ENCODE assay signal across 1 cellular context in genomic region chr12:131861261-131862083, GRCh38.
TF ChIP-seq lines count a peak whose summit lies in the region.

No MANE protein-coding gene starts in this region.

TF ChIP-seq in K562, 482 proteins besides CTCF, POLR2A, EP300 and RAD21:
- no peak for TF ChIP-seq ZNF76 (CRISPR knock-in tag; IDR thresholded peaks at IDR 0.05; ENCODE audit: borderline replicate concordance)
- no peak for TF ChIP-seq NR4A1 (CRISPR knock-in tag; IDR thresholded peaks at IDR 0.05)
- TF ChIP-seq NR4A1 (tag; IDR thresholded peaks at IDR 0.05): 0 out of 2 replicates have a peak, but pooled peaks have one; percentile 13
- TF ChIP-seq ZBTB33 (CRISPR knock-in tag; IDR thresholded peaks at IDR 0.05): peak; percentile 80; the same call in 1 of the 2 replicates
- TF ChIP-seq ZNF121 (CRISPR knock-in tag; conservative IDR thresholded peaks at IDR 0.05): peak; percentile 77
- TF ChIP-seq CBX1 (IDR thresholded peaks at IDR 0.05; ENCODE audit: low read depth): peak; percentile 54; the same call in 1 of the 2 replicates
- TF ChIP-seq JUN (IDR thresholded peaks at IDR 0.05; ENCODE audit: borderline replicate concordance, low read depth, low read length): no peak
- TF ChIP-seq JUN (CRISPR knock-in tag; IDR thresholded peaks at IDR 0.05; ENCODE audit: borderline replicate concordance): 0 out of 2 replicates have a peak, but pooled peaks have one; percentile 19
- TF ChIP-seq FOXK2 (conservative IDR thresholded peaks at IDR 0.05 in 1 of 2, IDR thresholded peaks at IDR 0.05 in 1 of 2; ENCODE audit: low read depth in 2 of 2): no peak
- peak; percentile 33 to 48; a peak in 3 of 4 replicates for TF ChIP-seq KDM1A (IDR thresholded peaks at IDR 0.05)
- no peak for TF ChIP-seq LCOR (CRISPR knock-in tag; IDR thresholded peaks at IDR 0.05)
- no peak for TF ChIP-seq NBN (IDR thresholded peaks at IDR 0.05; ENCODE audit: low read depth)
- TF ChIP-seq DMBX1 (CRISPR knock-in tag; IDR thresholded peaks at IDR 0.05; ENCODE audit: borderline replicate concordance): no peak
- TF ChIP-seq NR2C1 (IDR thresholded peaks at IDR 0.05): no peak
- TF ChIP-seq NR2C1 (tag; IDR thresholded peaks at IDR 0.05): 0 out of 2 replicates have a peak, but pooled peaks have one; percentile 7
- 0 out of 2 replicates have a peak, but pooled peaks have one; percentile 1 for TF ChIP-seq PTTG1 (tag; IDR thresholded peaks at IDR 0.05; ENCODE audit: low read depth)
- TF ChIP-seq ZNF12 (CRISPR knock-in tag; IDR thresholded peaks at IDR 0.05): no peak
- no peak for TF ChIP-seq MTA2 (IDR thresholded peaks at IDR 0.05; ENCODE audit: low read depth)
- no peak for TF ChIP-seq HMGXB4 (CRISPR knock-in tag; IDR thresholded peaks at IDR 0.05)
- TF ChIP-seq THRA (IDR thresholded peaks at IDR 0.05): no peak
- no peak for TF ChIP-seq STAT5B (CRISPR knock-in tag; IDR thresholded peaks at IDR 0.05)
- TF ChIP-seq GTF3C2 (IDR thresholded peaks at IDR 0.05; ENCODE audit: borderline replicate concordance, extremely low read depth, insufficient read length): peak; percentile 11
- 0 out of 2 replicates have a peak, but pooled peaks have one; percentile 29 for TF ChIP-seq HDAC2 (IDR thresholded peaks at IDR 0.05)
- no peak for TF ChIP-seq DPF2 (IDR thresholded peaks at IDR 0.05)
- peak; percentile 62; the same call in 1 of the 2 replicates for TF ChIP-seq SMARCA5 (IDR thresholded peaks at IDR 0.05)
- 0 out of 2 replicates have a peak, but pooled peaks have one; percentile 13 for TF ChIP-seq CREB3 (tag; conservative IDR thresholded peaks at IDR 0.05; ENCODE audit: low read depth)
- peak; percentile 98 for TF ChIP-seq ZFP36 (IDR thresholded peaks at IDR 0.05; ENCODE audit: low read depth, low read length, partially characterized antibody)
- 0 out of 2 replicates have a peak, but pooled peaks have one; percentile 47 for TF ChIP-seq ZNF436 (CRISPR knock-in tag; IDR thresholded peaks at IDR 0.05)
- TF ChIP-seq RCOR1 (IDR thresholded peaks at IDR 0.05; ENCODE audit: borderline replicate concordance in 1 of 2, low read depth in 2 of 2, low read length in 2 of 2): peak in 1 of 2 experiments; percentile 78; a peak in 2 of 4 replicates
- 0 out of 2 replicates have a peak, but pooled peaks have one; percentile 38 for TF ChIP-seq ARID4B (CRISPR knock-in tag; IDR thresholded peaks at IDR 0.05)
- peak; percentile 93 for TF ChIP-seq BCOR (IDR thresholded peaks at IDR 0.05)
- TF ChIP-seq ZNF277 (CRISPR knock-in tag; IDR thresholded peaks at IDR 0.05; ENCODE audit: borderline replicate concordance): no peak
- TF ChIP-seq ZNF165 (CRISPR knock-in tag; IDR thresholded peaks at IDR 0.05; ENCODE audit: borderline replicate concordance): no peak
- TF ChIP-seq STAG1 (CRISPR knock-in tag; IDR thresholded peaks at IDR 0.05; ENCODE audit: borderline replicate concordance): no peak
